Comparison of ENCODE assay signal across 21 cellular contexts in the genomic region with DNA sequence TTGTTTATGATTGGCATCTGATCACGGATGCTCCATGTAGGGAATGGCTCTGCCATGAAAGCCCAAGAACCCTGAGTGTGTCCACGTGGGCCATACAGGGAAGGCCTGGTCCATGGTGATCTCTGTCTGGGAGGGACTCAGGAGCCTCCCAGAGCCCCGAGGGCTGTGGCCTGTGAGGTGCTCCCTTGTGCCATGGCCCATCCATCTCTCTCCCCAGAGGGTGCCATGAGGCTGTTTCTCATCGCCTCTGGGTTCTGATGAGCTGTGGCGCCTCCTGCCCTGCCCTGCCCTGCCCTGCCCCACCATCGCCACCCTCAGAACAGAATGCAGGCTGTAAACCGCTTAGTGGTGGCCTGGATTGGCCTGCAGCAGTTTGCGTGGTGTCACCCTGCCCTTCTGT.
"Had no signal": no experiment of that assay in that cellular context is flagged by ENCODE, and none has a peak within 500 bp of the region (broad histone marks: within the 10 kb centered on the region; RNA-seq: fewer than 3 reads in every experiment).

No MANE protein-coding gene starts in this region.

- ATAC-seq: activated CD8-positive, alpha-beta memory T cell treated with anti-CD3 and anti-CD28 coated beads, Interleukin-2, amount 10 ng/mL, durations not matched to agents 7 days and 5 days; activated CD8-positive, alpha-beta T cell treated with anti-CD3 and anti-CD28 coated beads, Interleukin-2, amount 10 ng/mL, durations not matched to agents 7 days and 5 days; body of pancreas; effector memory CD8-positive, alpha-beta T cell had no signal

- H3K36me3 Mint-ChIP-seq: activated naive CD8-positive, alpha-beta T cell had no signal

- H3K27me3 ChIP-seq: body of pancreas, heart left ventricle, right atrium auricular region, testis had no signal

- H3K36me3 ChIP-seq: heart left ventricle, right atrium auricular region had no signal

- FAIRE-seq: urothelium cell line had no signal

- H3K27me3 Mint-ChIP-seq: activated B cell treated with CpG ODN at 0.5 μM for 24 hours; activated CD8-positive, alpha-beta memory T cell treated with anti-CD3 and anti-CD28 coated beads, Interleukin-2, amount 10 ng/mL, durations not matched to agents 7 days and 5 days; activated naive CD8-positive, alpha-beta T cell; effector memory CD8-positive, alpha-beta T cell had no signal

- H3K9me3 ChIP-seq: body of pancreas, heart left ventricle, right atrium auricular region, testis had no signal

- H3K27ac ChIP-seq: body of pancreas, coronary artery, testis had no signal

- H3K4me3 ChIP-seq: body of pancreas, coronary artery, heart left ventricle, right atrium auricular region, testis had no signal

- H3K27ac Mint-ChIP-seq: activated B cell treated with CpG ODN at 0.5 μM for 24 hours; activated CD8-positive, alpha-beta memory T cell treated with anti-CD3 and anti-CD28 coated beads, Interleukin-2, amount 10 ng/mL, durations not matched to agents 7 days and 5 days; activated CD8-positive, alpha-beta T cell treated with anti-CD3 and anti-CD28 coated beads, Interleukin-2, amount 10 ng/mL, durations not matched to agents 7 days and 5 days; activated naive CD8-positive, alpha-beta T cell had no signal

- DNase-seq: activated B cell treated with CpG ODN at 0.5 μM for 24 hours; activated CD8-positive, alpha-beta memory T cell treated with anti-CD3 and anti-CD28 coated beads, Interleukin-2, amount 10 ng/mL, durations not matched to agents 7 days and 5 days; activated CD8-positive, alpha-beta T cell treated with anti-CD3 and anti-CD28 coated beads, Interleukin-2, amount 10 ng/mL, durations not matched to agents 7 days and 5 days; activated effector memory CD4-positive, alpha-beta T cell treated with Interleukin-2 at 50 U/mL for 16 hours; activated naive CD4-positive, alpha-beta T cell treated with Interleukin-2 at 50 U/mL for 16 hours; anterior cingulate cortex; body of pancreas; effector memory CD8-positive, alpha-beta T cell; heart left ventricle; kidney glomerular epithelial cell; nephron progenitor cell; nucleus accumbens; stimulated activated CD4-positive, alpha-beta T cell treated with anti-CD3 and anti-CD28 coated beads, Interleukin-2, amount 100 ng/mL, for 48 hours; stimulated activated naive CD4-positive, alpha-beta T cell treated with Interleukin-2 at 50 U/mL for 16 hours; T-helper 2 cell; testis; trophoblast cell had no signal

- H3K4me3 Mint-ChIP-seq: activated B cell treated with CpG ODN at 0.5 μM for 24 hours; activated CD8-positive, alpha-beta memory T cell treated with anti-CD3 and anti-CD28 coated beads, Interleukin-2, amount 10 ng/mL, durations not matched to agents 7 days and 5 days; activated CD8-positive, alpha-beta T cell treated with anti-CD3 and anti-CD28 coated beads, Interleukin-2, amount 10 ng/mL, durations not matched to agents 7 days and 5 days; activated naive CD8-positive, alpha-beta T cell; effector memory CD8-positive, alpha-beta T cell; nephron progenitor cell had no signal

- H3K9me3 Mint-ChIP-seq: activated B cell treated with CpG ODN at 0.5 μM for 24 hours; effector memory CD8-positive, alpha-beta T cell had no signal
